ENCODE assay signal across 1 cellular context in the genomic region with DNA sequence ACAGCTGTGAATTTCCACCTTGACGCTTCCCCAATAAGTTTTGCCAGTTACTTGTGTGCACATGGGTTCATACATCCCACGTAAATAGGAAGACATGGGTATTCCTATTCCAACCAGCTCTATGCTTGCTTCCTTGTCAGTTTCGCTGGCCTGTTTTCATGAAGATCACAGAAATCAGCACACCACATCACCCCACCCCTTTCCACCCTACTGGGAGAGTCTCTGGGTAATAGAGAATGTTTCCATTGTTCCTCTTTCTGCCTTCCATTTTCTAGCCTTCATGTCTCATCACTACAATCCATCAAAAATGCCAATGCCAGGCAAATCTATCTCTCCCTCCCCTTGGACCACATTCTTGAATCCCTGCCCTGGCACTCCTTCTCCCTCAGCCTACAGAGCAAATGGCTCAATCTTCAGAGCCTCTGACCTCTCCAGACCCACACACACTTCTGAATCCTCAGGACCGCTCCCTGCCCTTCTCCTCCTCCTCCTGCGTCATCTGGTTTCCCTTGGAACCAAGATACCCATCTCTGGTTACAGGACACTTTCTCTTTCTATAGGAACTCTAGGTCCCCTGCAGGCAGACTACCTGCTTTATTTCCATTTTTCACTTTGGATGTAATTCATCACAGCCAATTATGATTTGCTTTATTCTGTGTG.
TF ChIP-seq lines count a peak whose summit lies in the region.

No MANE protein-coding gene starts in this region.

TF ChIP-seq in GM23338, 12 proteins besides CTCF, POLR2A, EP300 and RAD21:
- no peak for TF ChIP-seq CREB1 (CRISPR knock-in tag; IDR thresholded peaks at IDR 0.05; ENCODE audit: low read depth)
- TF ChIP-seq, protein P1, sequence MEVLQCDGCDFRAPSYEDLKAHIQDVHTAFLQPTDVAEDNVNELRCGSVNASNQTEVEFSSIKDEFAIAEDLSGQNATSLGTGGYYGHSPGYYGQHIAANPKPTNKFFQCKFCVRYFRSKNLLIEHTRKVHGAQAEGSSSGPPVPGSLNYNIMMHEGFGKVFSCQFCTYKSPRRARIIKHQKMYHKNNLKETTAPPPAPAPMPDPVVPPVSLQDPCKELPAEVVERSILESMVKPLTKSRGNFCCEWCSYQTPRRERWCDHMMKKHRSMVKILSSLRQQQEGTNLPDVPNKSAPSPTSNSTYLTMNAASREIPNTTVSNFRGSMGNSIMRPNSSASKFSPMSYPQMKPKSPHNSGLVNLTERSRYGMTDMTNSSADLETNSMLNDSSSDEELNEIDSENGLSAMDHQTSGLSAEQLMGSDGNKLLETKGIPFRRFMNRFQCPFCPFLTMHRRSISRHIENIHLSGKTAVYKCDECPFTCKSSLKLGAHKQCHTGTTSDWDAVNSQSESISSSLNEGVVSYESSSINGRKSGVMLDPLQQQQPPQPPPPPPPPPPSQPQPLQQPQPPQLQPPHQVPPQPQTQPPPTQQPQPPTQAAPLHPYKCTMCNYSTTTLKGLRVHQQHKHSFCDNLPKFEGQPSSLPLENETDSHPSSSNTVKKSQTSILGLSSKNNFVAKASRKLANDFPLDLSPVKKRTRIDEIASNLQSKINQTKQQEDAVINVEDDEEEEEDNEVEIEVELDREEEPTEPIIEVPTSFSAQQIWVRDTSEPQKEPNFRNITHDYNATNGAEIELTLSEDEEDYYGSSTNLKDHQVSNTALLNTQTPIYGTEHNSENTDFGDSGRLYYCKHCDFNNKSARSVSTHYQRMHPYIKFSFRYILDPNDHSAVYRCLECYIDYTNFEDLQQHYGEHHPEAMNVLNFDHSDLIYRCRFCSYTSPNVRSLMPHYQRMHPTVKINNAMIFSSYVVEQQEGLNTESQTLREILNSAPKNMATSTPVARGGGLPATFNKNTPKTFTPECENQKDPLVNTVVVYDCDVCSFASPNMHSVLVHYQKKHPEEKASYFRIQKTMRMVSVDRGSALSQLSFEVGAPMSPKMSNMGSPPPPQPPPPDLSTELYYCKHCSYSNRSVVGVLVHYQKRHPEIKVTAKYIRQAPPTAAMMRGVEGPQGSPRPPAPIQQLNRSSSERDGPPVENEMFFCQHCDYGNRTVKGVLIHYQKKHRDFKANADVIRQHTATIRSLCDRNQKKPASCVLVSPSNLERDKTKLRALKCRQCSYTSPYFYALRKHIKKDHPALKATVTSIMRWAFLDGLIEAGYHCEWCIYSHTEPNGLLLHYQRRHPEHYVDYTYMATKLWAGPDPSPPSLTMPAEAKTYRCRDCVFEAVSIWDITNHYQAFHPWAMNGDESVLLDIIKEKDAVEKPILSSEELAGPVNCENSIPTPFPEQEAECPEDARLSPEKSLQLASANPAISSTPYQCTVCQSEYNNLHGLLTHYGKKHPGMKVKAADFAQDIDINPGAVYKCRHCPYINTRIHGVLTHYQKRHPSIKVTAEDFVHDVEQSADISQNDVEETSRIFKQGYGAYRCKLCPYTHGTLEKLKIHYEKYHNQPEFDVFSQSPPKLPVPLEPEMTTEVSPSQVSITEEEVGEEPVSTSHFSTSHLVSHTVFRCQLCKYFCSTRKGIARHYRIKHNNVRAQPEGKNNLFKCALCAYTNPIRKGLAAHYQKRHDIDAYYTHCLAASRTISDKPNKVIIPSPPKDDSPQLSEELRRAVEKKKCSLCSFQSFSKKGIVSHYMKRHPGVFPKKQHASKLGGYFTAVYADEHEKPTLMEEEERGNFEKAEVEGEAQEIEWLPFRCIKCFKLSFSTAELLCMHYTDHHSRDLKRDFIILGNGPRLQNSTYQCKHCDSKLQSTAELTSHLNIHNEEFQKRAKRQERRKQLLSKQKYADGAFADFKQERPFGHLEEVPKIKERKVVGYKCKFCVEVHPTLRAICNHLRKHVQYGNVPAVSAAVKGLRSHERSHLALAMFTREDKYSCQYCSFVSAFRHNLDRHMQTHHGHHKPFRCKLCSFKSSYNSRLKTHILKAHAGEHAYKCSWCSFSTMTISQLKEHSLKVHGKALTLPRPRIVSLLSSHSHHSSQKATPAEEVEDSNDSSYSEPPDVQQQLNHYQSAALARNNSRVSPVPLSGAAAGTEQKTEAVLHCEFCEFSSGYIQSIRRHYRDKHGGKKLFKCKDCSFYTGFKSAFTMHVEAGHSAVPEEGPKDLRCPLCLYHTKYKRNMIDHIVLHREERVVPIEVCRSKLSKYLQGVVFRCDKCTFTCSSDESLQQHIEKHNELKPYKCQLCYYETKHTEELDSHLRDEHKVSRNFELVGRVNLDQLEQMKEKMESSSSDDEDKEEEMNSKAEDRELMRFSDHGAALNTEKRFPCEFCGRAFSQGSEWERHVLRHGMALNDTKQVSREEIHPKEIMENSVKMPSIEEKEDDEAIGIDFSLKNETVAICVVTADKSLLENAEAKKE (CRISPR knock-in tag; IDR thresholded peaks at IDR 0.05) = no peak
- no peak for TF ChIP-seq STAT1 (IDR thresholded peaks at IDR 0.05; ENCODE audit: unreplicated experiment)
- no peak for TF ChIP-seq POLR2AphosphoS5 (IDR thresholded peaks at IDR 0.05; ENCODE audit: low read depth)
- TF ChIP-seq NANOG (IDR thresholded peaks at IDR 0.05; ENCODE audit: borderline replicate concordance) = no peak
- TF ChIP-seq EZH2phosphoT487 (IDR thresholded peaks at IDR 0.05; ENCODE audit: unreplicated experiment) = no peak
- no peak for TF ChIP-seq JUNB (IDR thresholded peaks at IDR 0.05; ENCODE audit: unreplicated experiment)
- TF ChIP-seq EZH2 (IDR thresholded peaks at IDR 0.05; ENCODE audit: low read depth, unreplicated experiment) = no peak
- TF ChIP-seq ZNF114 (CRISPR knock-in tag; IDR thresholded peaks at IDR 0.05) = no peak
- TF ChIP-seq, protein P2, sequence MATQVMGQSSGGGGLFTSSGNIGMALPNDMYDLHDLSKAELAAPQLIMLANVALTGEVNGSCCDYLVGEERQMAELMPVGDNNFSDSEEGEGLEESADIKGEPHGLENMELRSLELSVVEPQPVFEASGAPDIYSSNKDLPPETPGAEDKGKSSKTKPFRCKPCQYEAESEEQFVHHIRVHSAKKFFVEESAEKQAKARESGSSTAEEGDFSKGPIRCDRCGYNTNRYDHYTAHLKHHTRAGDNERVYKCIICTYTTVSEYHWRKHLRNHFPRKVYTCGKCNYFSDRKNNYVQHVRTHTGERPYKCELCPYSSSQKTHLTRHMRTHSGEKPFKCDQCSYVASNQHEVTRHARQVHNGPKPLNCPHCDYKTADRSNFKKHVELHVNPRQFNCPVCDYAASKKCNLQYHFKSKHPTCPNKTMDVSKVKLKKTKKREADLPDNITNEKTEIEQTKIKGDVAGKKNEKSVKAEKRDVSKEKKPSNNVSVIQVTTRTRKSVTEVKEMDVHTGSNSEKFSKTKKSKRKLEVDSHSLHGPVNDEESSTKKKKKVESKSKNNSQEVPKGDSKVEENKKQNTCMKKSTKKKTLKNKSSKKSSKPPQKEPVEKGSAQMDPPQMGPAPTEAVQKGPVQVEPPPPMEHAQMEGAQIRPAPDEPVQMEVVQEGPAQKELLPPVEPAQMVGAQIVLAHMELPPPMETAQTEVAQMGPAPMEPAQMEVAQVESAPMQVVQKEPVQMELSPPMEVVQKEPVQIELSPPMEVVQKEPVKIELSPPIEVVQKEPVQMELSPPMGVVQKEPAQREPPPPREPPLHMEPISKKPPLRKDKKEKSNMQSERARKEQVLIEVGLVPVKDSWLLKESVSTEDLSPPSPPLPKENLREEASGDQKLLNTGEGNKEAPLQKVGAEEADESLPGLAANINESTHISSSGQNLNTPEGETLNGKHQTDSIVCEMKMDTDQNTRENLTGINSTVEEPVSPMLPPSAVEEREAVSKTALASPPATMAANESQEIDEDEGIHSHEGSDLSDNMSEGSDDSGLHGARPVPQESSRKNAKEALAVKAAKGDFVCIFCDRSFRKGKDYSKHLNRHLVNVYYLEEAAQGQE (IDR thresholded peaks at IDR 0.05; ENCODE audit: unreplicated experiment) = no peak
- no peak for TF ChIP-seq ZNF331 (CRISPR knock-in tag; IDR thresholded peaks at IDR 0.05; ENCODE audit: low read depth)
- TF ChIP-seq, protein P3, sequence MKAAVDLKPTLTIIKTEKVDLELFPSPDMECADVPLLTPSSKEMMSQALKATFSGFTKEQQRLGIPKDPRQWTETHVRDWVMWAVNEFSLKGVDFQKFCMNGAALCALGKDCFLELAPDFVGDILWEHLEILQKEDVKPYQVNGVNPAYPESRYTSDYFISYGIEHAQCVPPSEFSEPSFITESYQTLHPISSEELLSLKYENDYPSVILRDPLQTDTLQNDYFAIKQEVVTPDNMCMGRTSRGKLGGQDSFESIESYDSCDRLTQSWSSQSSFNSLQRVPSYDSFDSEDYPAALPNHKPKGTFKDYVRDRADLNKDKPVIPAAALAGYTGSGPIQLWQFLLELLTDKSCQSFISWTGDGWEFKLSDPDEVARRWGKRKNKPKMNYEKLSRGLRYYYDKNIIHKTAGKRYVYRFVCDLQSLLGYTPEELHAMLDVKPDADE (IDR thresholded peaks at IDR 0.05) = no peak
